Comparison of ENCODE assay signal across 21 cellular contexts in the genomic region with DNA sequence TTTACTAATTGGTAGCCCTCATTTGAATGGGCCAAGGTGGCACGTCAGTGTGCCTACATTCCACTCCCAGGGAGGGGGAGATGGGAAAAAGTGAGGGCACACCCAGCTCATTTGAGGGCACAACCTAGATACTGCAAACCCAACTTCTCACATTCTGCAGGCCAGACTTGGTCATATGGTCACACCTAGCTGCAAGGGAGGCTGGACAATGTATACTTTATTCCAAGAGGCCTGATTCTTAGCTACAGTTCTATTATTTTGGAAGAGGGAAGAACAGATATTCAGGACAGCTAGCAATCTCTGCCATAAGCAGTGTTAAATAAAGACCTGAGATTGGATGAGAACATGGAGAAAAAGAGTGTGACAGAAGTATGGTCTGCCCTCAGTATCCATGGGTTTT.
DNase-seq lines count a peak whose midpoint lies in the region; ATAC-seq and TF ChIP-seq lines count a peak whose summit lies in the region.
"Had no signal": no experiment of that assay in that cellular context is flagged by ENCODE, and none has a peak within 500 bp of the region (broad histone marks: within the 10 kb centered on the region; RNA-seq: fewer than 3 reads in every experiment).

No MANE protein-coding gene starts in this region.

- no peak overlapping the region for H4K12ac ChIP-seq in trophoblast cell (ENCODE audit: low read depth, low read length)

- intact Hi-C loops in ascending aorta (cut with DNase I): no loop called here

- H2BK120ac ChIP-seq in trophoblast cell (ENCODE audit: insufficient read depth, low read length, poor library complexity): no peak overlapping the region

- H2AFZ ChIP-seq in trophoblast cell (ENCODE audit: insufficient read depth, low read length, poor library complexity) (no peak overlapping the region), osteoblast (ENCODE audit: low read length) (no peak overlapping the region)

- DNase-seq in Caki2 (ENCODE audit: low read depth) (peak; percentile 10), ascending aorta (ENCODE audit: low spot score in 2 of 2) (no peak), trophoblast cell (no peak), osteoblast (ENCODE audit: insufficient read length, low spot score, missing footprints) (no peak)
- DNase-seq: AML-193; Caco-2; CD4-positive, alpha-beta T cell; CD8-positive, alpha-beta T cell; DMS 273 treated with DMSO at 0.1 percent for 48 hours; DMS153; DMS53; DMS79; DND-41; EL; GDM1 had no signal

- H3K27me3 ChIP-seq in ascending aorta (no peaks in the 10 kb centered on the region), trophoblast cell (ENCODE audit: insufficient read depth, low read length) (no peaks in the 10 kb centered on the region), osteoblast (ENCODE audit: insufficient read depth, low read length) (no peaks in the 10 kb centered on the region)
- H3K27me3 ChIP-seq: BLaER1 treated with 17β-estradiol and CSF1 and Interleukin-3, amounts not matched to agents 10 nM and 100 nM had no signal

- peak overlapping the region; percentile 30 to 78 for H3K27ac ChIP-seq in ascending aorta
- no peak overlapping the region for H3K27ac ChIP-seq in trophoblast cell (ENCODE audit: low read depth, low read length)
- no peak overlapping the region for H3K27ac ChIP-seq in osteoblast (ENCODE audit: low read depth, low read length)
- H3K27ac ChIP-seq: 22Rv1; A549; BLaER1 treated with 17β-estradiol and CSF1 and Interleukin-3, amounts not matched to agents 10 nM and 100 nM; C4-2B had no signal

- H3K14ac ChIP-seq in trophoblast cell (ENCODE audit: low read length): no peak overlapping the region

- H3K36me3 ChIP-seq in ascending aorta (no peaks in the 10 kb centered on the region), trophoblast cell (ENCODE audit: control insufficient read depth in 1 of 2, insufficient read depth in 2 of 2, low read length in 2 of 2) (peaks cover 2 to 5% of the 10 kb centered on the region in 2 experiments), osteoblast (ENCODE audit: insufficient read depth, low read length) (no peaks in the 10 kb centered on the region)

- H3K79me1 ChIP-seq in trophoblast cell (ENCODE audit: low read length): no peaks in the 10 kb centered on the region

- peaks cover 0 to 7% of the 10 kb centered on the region in 2 donors for H3K9me3 ChIP-seq in ascending aorta
- H3K9me3 ChIP-seq in trophoblast cell (ENCODE audit: insufficient read depth, low read depth, low read length): peaks cover 2% of the 10 kb centered on the region
- peaks cover 5% of the 10 kb centered on the region for H3K9me3 ChIP-seq in osteoblast (ENCODE audit: low read depth, low read length)

- H4K20me1 ChIP-seq in osteoblast (ENCODE audit: insufficient read depth, low read length): no peaks in the 10 kb centered on the region
- H4K20me1 ChIP-seq: BLaER1 treated with 17β-estradiol and CSF1 and Interleukin-3, amounts not matched to agents 10 nM and 100 nM had no signal

- no peak overlapping the region for H3K4me2 ChIP-seq in trophoblast cell (ENCODE audit: low read length)
- H3K4me2 ChIP-seq in osteoblast (ENCODE audit: insufficient read depth, low read length): no peak overlapping the region
- H3K4me2 ChIP-seq: A549 had no signal

- in situ Hi-C loops in Caki2 (cut with HindIII; ENCODE audit: low pct_unique_long_range_greater_than_20kb, low sequenced_read_pairs): no loop called here

- H3K4me3 ChIP-seq in ascending aorta: no peak overlapping the region
- H3K4me3 ChIP-seq in trophoblast cell (ENCODE audit: low read depth, low read length): no peak overlapping the region
- no peak overlapping the region for H3K4me3 ChIP-seq in osteoblast (ENCODE audit: insufficient read depth, low read length)
- H3K4me3 ChIP-seq: A549; BLaER1 treated with 17β-estradiol and CSF1 and Interleukin-3, amounts not matched to agents 10 nM and 100 nM; GM12878 had no signal

- H3K18ac ChIP-seq in trophoblast cell (ENCODE audit: low read length): no peak overlapping the region

- no peak for TF ChIP-seq CTCF in ascending aorta (IDR thresholded peaks at IDR 0.05)
- TF ChIP-seq CTCF in osteoblast (IDR thresholded peaks at IDR 0.05; ENCODE audit: extremely low read depth, low read depth, low read length): no peak

- no peak overlapping the region for H4K91ac ChIP-seq in trophoblast cell (ENCODE audit: low read depth, low read length)

- ATAC-seq in HG03175 (IDR thresholded peaks at IDR 0.05; ENCODE audit: unreplicated experiment): no peak
- ATAC-seq: A549; CD8-positive, alpha-beta T cell; GM12878 had no signal

- no peak overlapping the region for H2BK12ac ChIP-seq in trophoblast cell (ENCODE audit: low read length)

- WGBS in trophoblast cell (ENCODE audit: extremely low coverage, insufficient coverage, insufficient read length): no CpG with 5 or more reads among the region's 1 CpG

- no peak overlapping the region for H3K23ac ChIP-seq in trophoblast cell (ENCODE audit: low read length)

- H2BK5ac ChIP-seq in trophoblast cell (ENCODE audit: low read depth, low read length, poor library complexity): no peak overlapping the region

- H4K8ac ChIP-seq in trophoblast cell (ENCODE audit: low read depth, low read length): no peak overlapping the region

- H3K4ac ChIP-seq in trophoblast cell (ENCODE audit: low read depth, low read length): no peak overlapping the region

- peak overlapping the region; percentile 4 for H3K9ac ChIP-seq in trophoblast cell (ENCODE audit: low read length)
- H3K9ac ChIP-seq: BLaER1 treated with 17β-estradiol and CSF1 and Interleukin-3, amounts not matched to agents 10 nM and 100 nM had no signal

- H3K79me2 ChIP-seq in trophoblast cell (ENCODE audit: control insufficient read depth, insufficient read depth, low read length, poor library complexity) (no peaks in the 10 kb centered on the region), osteoblast (ENCODE audit: insufficient read depth, low read length) (peaks cover 53% of the 10 kb centered on the region)

- H2AK5ac ChIP-seq in trophoblast cell (ENCODE audit: low read length): no peak overlapping the region

- H3K4me1 ChIP-seq in ascending aorta (peaks cover 4 to 42% of the 10 kb centered on the region in 2 donors), trophoblast cell (ENCODE audit: control insufficient read depth in 1 of 2, insufficient read depth in 2 of 2, low read length in 2 of 2) (peaks cover 2 to 3% of the 10 kb centered on the region in 2 experiments), osteoblast (ENCODE audit: insufficient read depth, low read length) (peaks cover 42% of the 10 kb centered on the region)
- H3K4me1 ChIP-seq: A549, Caco-2 had no signal

Comparison
In these comparisons a context has a peak if more than half of its experiments do, and no peak if none do; other contexts are left out.
1. H3K27ac ChIP-seq: peak in ascending aorta (2 of 2); none in trophoblast cell (single experiment) and osteoblast (single experiment).